In the genomic region with DNA sequence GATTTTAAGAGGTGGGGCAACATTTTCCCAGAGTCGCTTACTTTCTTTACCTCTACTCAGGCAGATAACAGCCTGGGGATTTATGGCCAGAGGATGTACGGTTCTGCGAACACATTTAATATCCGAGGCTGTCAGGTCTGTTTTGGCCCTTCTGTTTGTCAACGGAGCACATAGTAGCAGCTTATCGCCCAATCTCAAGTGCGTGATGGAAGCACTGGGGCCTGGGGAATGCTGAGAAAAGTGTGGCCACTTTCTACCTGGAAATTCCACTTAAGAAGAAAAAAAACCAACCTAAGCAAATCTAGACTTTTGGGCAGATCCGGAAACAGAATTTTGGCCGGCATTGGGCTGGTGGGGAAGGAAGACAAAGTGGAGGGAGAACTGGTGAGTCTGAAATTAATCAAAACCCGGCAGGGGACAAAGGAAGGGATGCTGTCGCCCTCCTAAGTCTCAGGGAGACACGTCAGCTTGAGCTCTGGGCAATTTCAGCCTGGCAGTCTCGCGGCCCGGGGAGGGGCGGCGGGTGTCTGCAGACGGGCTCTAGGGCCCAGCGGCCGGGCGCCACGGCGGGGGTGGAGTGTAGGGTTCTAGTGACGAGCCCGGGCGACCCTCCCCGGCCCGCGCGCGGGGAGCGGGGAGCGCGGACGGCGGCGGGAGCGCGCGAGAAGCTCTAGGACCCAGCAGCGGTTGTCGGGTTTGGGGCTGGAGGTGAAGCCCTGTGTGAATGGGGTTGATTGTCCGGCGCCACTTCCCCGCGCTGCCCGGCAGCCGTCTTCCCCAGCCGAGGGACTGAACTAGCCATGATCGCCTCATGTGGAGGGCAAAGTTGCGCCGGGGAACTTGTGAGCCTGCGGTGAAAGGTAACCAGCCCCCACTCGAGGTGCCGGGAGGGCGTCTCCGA, we compare ENCODE assay signal across 8 cellular contexts. TPM values are rescaled to one million over a fixed set of nuclear protein-coding genes. Genes with fewer than 3 reads are reported as not detected.
DNase-seq lines count a peak whose midpoint lies in the region; ATAC-seq and TF ChIP-seq lines count a peak whose summit lies in the region.

A gene with protein sequence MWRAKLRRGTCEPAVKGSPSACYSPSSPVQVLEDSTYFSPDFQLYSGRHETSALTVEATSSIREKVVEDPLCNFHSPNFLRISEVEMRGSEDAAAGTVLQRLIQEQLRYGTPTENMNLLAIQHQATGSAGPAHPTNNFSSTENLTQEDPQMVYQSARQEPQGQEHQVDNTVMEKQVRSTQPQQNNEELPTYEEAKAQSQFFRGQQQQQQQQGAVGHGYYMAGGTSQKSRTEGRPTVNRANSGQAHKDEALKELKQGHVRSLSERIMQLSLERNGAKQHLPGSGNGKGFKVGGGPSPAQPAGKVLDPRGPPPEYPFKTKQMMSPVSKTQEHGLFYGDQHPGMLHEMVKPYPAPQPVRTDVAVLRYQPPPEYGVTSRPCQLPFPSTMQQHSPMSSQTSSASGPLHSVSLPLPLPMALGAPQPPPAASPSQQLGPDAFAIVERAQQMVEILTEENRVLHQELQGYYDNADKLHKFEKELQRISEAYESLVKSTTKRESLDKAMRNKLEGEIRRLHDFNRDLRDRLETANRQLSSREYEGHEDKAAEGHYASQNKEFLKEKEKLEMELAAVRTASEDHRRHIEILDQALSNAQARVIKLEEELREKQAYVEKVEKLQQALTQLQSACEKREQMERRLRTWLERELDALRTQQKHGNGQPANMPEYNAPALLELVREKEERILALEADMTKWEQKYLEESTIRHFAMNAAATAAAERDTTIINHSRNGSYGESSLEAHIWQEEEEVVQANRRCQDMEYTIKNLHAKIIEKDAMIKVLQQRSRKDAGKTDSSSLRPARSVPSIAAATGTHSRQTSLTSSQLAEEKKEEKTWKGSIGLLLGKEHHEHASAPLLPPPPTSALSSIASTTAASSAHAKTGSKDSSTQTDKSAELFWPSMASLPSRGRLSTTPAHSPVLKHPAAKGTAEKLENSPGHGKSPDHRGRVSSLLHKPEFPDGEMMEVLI (plus strand): TSS at position 656 of the 901 bp plus-strand sequence. CDS start 156 bp downstream, at position 812.

- H3K27me3 ChIP-seq in ACC112 (ENCODE audit: insufficient read depth, low read length) (no peaks in the 10 kb centered on the region), tibial artery (no peaks in the 10 kb centered on the region)

- TF ChIP-seq CTCF in fibroblast of the aortic adventitia (IDR thresholded peaks at IDR 0.05; ENCODE audit: insufficient read depth, low read length) (no peak), tibial artery (IDR thresholded peaks at IDR 0.05) (no peak)

- H3K4me1 ChIP-seq in ACC112 (ENCODE audit: control insufficient read depth, insufficient read depth, low read length, unreplicated experiment), result peaks cover 17% of the 10 kb centered on the region
- peaks cover 0 to 28% (median 15%) of the 10 kb centered on the region in 4 donors for H3K4me1 ChIP-seq in tibial artery

- H3K27me3 Mint-ChIP-seq in activated T-cell treated with anti-CD3 and anti-CD28 coated beads, Interleukin-2, amount 50 U/mL, for 4 hours (ENCODE audit: low read depth), result peaks cover 29% of the 10 kb centered on the region

- no peaks in the 10 kb centered on the region for H3K36me3 Mint-ChIP-seq in activated T-cell treated with anti-CD3 and anti-CD28 coated beads, Interleukin-2, amount 50 U/mL, for 4 hours (ENCODE audit: insufficient read depth)

- H3K9me3 ChIP-seq in tibial artery, result no peaks in the 10 kb centered on the region

- peak within 1 kb of the TSS; percentile 76 for H2AFZ ChIP-seq in ACC112 (ENCODE audit: low read length, unreplicated experiment)

- H3K79me2 ChIP-seq in ACC112 (ENCODE audit: control insufficient read depth, insufficient read depth, low read length, unreplicated experiment), result peaks cover 43% of the 10 kb centered on the region

- H3K4me3 Mint-ChIP-seq in activated T-cell treated with anti-CD3 and anti-CD28 coated beads, Interleukin-2, amount 50 U/mL, for 4 hours, result peak within 1 kb of the TSS; percentile 63

- no peak for TF ChIP-seq POLR2A in GM18505 (IDR thresholded peaks at IDR 0.05; ENCODE audit: borderline replicate concordance, extremely low read depth, insufficient read depth, insufficient read length)

- no peaks in the 10 kb centered on the region for H3K9me3 Mint-ChIP-seq in activated T-cell treated with anti-CD3 and anti-CD28 coated beads, Interleukin-2, amount 50 U/mL, for 4 hours

- peaks cover 7% of the 10 kb centered on the region for H3K4me1 Mint-ChIP-seq in activated T-cell treated with anti-CD3 and anti-CD28 coated beads, Interleukin-2, amount 50 U/mL, for 4 hours (ENCODE audit: low read depth)

- H3K27ac ChIP-seq in ACC112 (ENCODE audit: low read depth, low read length), result peak within 1 kb of the TSS; percentile 57
- peak within 1 kb of the TSS; percentile 91 to 96 for H3K27ac ChIP-seq in tibial artery

- intact Hi-C loops in tibial artery (cut with DNase I; ENCODE audit: low total_unique reads), result no loop called here

- DNase-seq in NCI-H345 treated with DMSO at 0.1 percent for 48 hours (lab: John Stamatoyannopoulos, UW; ENCODE audit: unreplicated experiment) (peak; percentile 79), fibroblast of the aortic adventitia (ENCODE audit: low read depth) (peak; percentile 74), myocyte (ENCODE audit: low read depth) (peak; percentile 92), tibial artery (peak; percentile 91 to 96)
- DNase-seq in activated T-cell treated with anti-CD3 and anti-CD28 coated beads, Interleukin-2, amount 50 U/mL, for 4 hours, result no peak

- H3K4me3 ChIP-seq in ACC112 (ENCODE audit: low read depth, low read length), result peak within 1 kb of the TSS; percentile 92
- H3K4me3 ChIP-seq in fibroblast of the aortic adventitia (ENCODE audit: low read depth, low read length), result peak within 1 kb of the TSS; percentile 87
- peak within 1 kb of the TSS; percentile 84 to 96 for H3K4me3 ChIP-seq in tibial artery

- H3K36me3 ChIP-seq in ACC112 (ENCODE audit: insufficient read depth, low read length) (no peaks in the 10 kb centered on the region), tibial artery (no peaks in the 10 kb centered on the region)

- ATAC-seq in GM18505 (IDR thresholded peaks at IDR 0.05; ENCODE audit: unreplicated experiment) (peak; percentile 63), HG03066 (IDR thresholded peaks at IDR 0.05; ENCODE audit: low read depth, unreplicated experiment) (peak; percentile 62)
- peak; percentile 42 to 44 for ATAC-seq in activated T-cell treated with anti-CD3 and anti-CD28 coated beads, Interleukin-2, amount 50 U/mL, for 4 hours

RNA-seq across cellular contexts. Expression of the gene that starts here (rescaled TPM):
- under 1 TPM; 0.25 to 0.73 (median 0.69) TPM for total RNA-seq in activated T-cell treated with anti-CD3 and anti-CD28 coated beads, Interleukin-2, amount 50 U/mL, for 4 hours
- total RNA-seq in fibroblast of the aortic adventitia (ENCODE audit: low replicate concordance), result 29.4 and 64.7 TPM in 2 replicates
- 69.4 and 77.3 TPM in 2 replicates for total RNA-seq in myocyte
- polyA plus RNA-seq in myocyte (2012), result 20.2 TPM

Comparison
In these comparisons a context has a peak if more than half of its experiments do, and no peak if none do; other contexts are left out.
1. RNA of the gene that starts here (total RNA-seq): 69.4 to 77.3 TPM in myocyte and 29.4 to 64.7 TPM in fibroblast of the aortic adventitia; 0.25 to 0.73 TPM in activated T-cell treated with anti-CD3 and anti-CD28 coated beads, Interleukin-2, amount 50 U/mL, for 4 hours; every median in the first group is over 10 times any median in the second.
2. Peak in ATAC-seq in activated T-cell treated with anti-CD3 and anti-CD28 coated beads, Interleukin-2, amount 50 U/mL, for 4 hours; RNA of the gene not detected or under 1 TPM.
3. Peak in every context shown above with its lines, with median percentiles within 50 percentile points of each other: H3K4me3 ChIP-seq and ATAC-seq.